22 cellular contexts compared by ENCODE assay signal in genomic region chr19:33957804-33958203, GRCh38.
"Had no signal": no experiment of that assay in that cellular context is flagged by ENCODE, and none has a peak within 500 bp of the region (broad histone marks: within the 10 kb centered on the region; RNA-seq: fewer than 3 reads in every experiment).

No MANE protein-coding gene starts in this region.

- H3K27me3 Mint-ChIP-seq: dendritic cell treated with granulocyte-macrophage colony-stimulating factor and Interleukin-4, amounts not matched to agents 40 ng/mL and 50 ng/mL, for 4 days had no signal

- ATAC-seq: effector memory CD8-positive, alpha-beta T cell; gastrocnemius medialis; heart right ventricle; left cardiac atrium; left lung; left ventricle myocardium superior; lower lobe of right lung had no signal

- H3K4me3 Mint-ChIP-seq: dendritic cell treated with granulocyte-macrophage colony-stimulating factor and Interleukin-4, amounts not matched to agents 40 ng/mL and 50 ng/mL, for 4 days; effector memory CD8-positive, alpha-beta T cell had no signal

- H3K36me3 ChIP-seq: esophagus squamous epithelium, gastrocnemius medialis, heart right ventricle, left lung, lower lobe of right lung had no signal

- H3K9me3 ChIP-seq: esophagus squamous epithelium, gastrocnemius medialis, heart right ventricle, left lung, lower lobe of right lung had no signal

- H3K4me3 ChIP-seq: coronary artery, esophagus squamous epithelium, gastrocnemius medialis, heart right ventricle, left lung, lower lobe of right lung had no signal

- DNase-seq: effector CD8-positive, alpha-beta T cell; effector memory CD8-positive, alpha-beta T cell; esophagus squamous epithelium; foreskin fibroblast; foreskin melanocyte; gastrocnemius medialis; glutamatergic neuron; head of caudate nucleus; heart right ventricle; hippocampal formation; left cardiac atrium; left lung; left ventricle myocardium superior; lower lobe of right lung; mesenchymal stem cell; midbrain had no signal

- H3K27ac Mint-ChIP-seq: dendritic cell treated with granulocyte-macrophage colony-stimulating factor and Interleukin-4, amounts not matched to agents 40 ng/mL and 50 ng/mL, for 4 days; effector memory CD8-positive, alpha-beta T cell had no signal

- FAIRE-seq: colon, endothelial cell of umbilical vein, islet of Langerhans, keratinocyte had no signal

- H3K4me1 ChIP-seq: esophagus squamous epithelium, gastrocnemius medialis, heart right ventricle, left lung, lower lobe of right lung had no signal

- H3K27me3 ChIP-seq: gastrocnemius medialis, left lung had no signal

- H3K27ac ChIP-seq: coronary artery, esophagus squamous epithelium, gastrocnemius medialis, heart right ventricle, left lung, lower lobe of right lung had no signal
